ENCODE assay signal across 1 cellular context in the genomic region with DNA sequence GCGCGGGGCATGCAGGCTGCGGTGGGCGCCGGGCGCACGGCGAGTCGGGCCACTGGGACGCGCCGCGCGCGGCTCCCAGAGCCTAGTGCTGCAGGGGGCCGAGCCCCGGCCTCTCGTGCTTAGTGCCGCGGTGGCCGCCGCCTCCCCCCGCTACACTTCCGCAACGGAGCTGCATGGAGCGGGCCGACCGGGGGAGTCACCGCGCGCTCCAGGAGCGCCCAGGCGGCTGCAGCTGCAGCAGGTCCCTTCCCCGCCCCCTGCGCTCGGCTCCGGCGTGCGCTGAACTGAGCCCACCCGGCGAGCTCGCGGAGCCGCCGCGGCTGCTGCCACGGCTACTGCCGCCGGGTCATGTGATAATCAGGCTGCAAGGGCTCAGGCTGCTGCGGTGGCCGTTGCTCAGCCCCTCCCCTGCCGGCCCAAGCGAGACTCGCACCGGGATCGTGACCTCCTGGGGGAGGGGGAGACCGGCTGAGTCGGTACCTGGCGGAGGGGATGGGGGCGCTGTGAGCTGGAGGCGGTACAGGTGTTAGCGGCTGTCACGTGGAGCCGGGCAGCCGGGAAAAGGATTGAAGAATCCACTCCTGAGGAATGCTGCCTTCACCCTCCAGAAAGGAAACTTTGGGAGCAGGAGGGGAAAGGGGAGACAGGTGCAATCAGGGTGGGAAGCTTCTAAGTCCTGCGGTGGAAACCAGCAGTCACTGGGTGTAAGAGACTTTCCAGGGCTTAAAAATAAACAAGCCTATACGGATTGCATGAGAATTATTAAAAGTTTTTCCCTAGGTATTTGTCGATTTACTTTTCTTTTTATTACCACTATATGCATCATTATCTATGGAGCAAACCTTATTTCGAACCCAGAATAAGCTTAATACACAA.
TF ChIP-seq lines count a peak whose summit lies in the region.

A gene with protein sequence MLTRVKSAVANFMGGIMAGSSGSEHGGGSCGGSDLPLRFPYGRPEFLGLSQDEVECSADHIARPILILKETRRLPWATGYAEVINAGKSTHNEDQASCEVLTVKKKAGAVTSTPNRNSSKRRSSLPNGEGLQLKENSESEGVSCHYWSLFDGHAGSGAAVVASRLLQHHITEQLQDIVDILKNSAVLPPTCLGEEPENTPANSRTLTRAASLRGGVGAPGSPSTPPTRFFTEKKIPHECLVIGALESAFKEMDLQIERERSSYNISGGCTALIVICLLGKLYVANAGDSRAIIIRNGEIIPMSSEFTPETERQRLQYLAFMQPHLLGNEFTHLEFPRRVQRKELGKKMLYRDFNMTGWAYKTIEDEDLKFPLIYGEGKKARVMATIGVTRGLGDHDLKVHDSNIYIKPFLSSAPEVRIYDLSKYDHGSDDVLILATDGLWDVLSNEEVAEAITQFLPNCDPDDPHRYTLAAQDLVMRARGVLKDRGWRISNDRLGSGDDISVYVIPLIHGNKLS (minus strand): TSS at position 352 of the 876 bp plus-strand sequence. CDS start 414 bp downstream, outside the sequence.

TF ChIP-seq in HepG2, 621 proteins besides CTCF, POLR2A, EP300 and RAD21 (continued from another document):
- TF ChIP-seq, protein P1, sequence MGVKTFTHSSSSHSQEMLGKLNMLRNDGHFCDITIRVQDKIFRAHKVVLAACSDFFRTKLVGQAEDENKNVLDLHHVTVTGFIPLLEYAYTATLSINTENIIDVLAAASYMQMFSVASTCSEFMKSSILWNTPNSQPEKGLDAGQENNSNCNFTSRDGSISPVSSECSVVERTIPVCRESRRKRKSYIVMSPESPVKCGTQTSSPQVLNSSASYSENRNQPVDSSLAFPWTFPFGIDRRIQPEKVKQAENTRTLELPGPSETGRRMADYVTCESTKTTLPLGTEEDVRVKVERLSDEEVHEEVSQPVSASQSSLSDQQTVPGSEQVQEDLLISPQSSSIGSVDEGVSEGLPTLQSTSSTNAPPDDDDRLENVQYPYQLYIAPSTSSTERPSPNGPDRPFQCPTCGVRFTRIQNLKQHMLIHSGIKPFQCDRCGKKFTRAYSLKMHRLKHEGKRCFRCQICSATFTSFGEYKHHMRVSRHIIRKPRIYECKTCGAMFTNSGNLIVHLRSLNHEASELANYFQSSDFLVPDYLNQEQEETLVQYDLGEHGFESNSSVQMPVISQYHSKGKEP (CRISPR knock-in tag; IDR thresholded peaks at IDR 0.05), result 0 out of 2 replicates have a peak, but pooled peaks have one; percentile 60
- TF ChIP-seq ZNF652 (CRISPR knock-in tag; IDR thresholded peaks at IDR 0.05; ENCODE audit: borderline replicate concordance, low read depth) (0 out of 2 replicates have a peak, but pooled peaks have one; percentile 47), HOXD1 (CRISPR knock-in tag; IDR thresholded peaks at IDR 0.05) (peak; percentile 55; the same call in 1 of the 2 replicates), TSC22D2 (CRISPR knock-in tag; IDR thresholded peaks at IDR 0.05; ENCODE audit: borderline replicate concordance) (peak; percentile 80; the same call in 1 of the 2 replicates), HNF4G (IDR thresholded peaks at IDR 0.05; ENCODE audit: borderline replicate concordance, low read depth, low read length) (no peak), HNF4G (CRISPR knock-in tag; IDR thresholded peaks at IDR 0.05; ENCODE audit: borderline replicate concordance, low read depth) (peak; percentile 48; the same call in 1 of the 2 replicates), MEF2D (CRISPR knock-in tag; IDR thresholded peaks at IDR 0.05) (peak; percentile 67; the same call in 1 of the 2 replicates), ZNF570 (CRISPR knock-in tag; IDR thresholded peaks at IDR 0.05; ENCODE audit: borderline replicate concordance) (no peak), ZNF777 (CRISPR knock-in tag; IDR thresholded peaks at IDR 0.05) (no peak), ZNF550 (CRISPR knock-in tag; IDR thresholded peaks at IDR 0.05; ENCODE audit: borderline replicate concordance) (no peak), MAFK (conservative IDR thresholded peaks at IDR 0.05 in 1 of 2, IDR thresholded peaks at IDR 0.05 in 1 of 2; ENCODE audit: low read length in 2 of 2) (no peak), MTF1 (CRISPR knock-in tag; IDR thresholded peaks at IDR 0.05) (no peak), ZIK1 (CRISPR knock-in tag; IDR thresholded peaks at IDR 0.05; ENCODE audit: borderline replicate concordance, low read depth) (peak; percentile 69; the same call in 1 of the 2 replicates), REL (CRISPR knock-in tag; conservative IDR thresholded peaks at IDR 0.05) (peak; percentile 83), SNAPC2 (CRISPR knock-in tag; IDR thresholded peaks at IDR 0.05) (peak; percentile 79), HNRNPK (IDR thresholded peaks at IDR 0.05; ENCODE audit: low read depth, low read length, poor library complexity, severe bottlenecking) (peak; percentile 67), KLF9 (CRISPR knock-in tag; IDR thresholded peaks at IDR 0.05; ENCODE audit: low read depth) (peak; percentile 88; the same call in 1 of the 2 replicates), ZNF382 (CRISPR knock-in tag; IDR thresholded peaks at IDR 0.05; ENCODE audit: borderline replicate concordance) (no peak), ZNF496 (CRISPR knock-in tag; IDR thresholded peaks at IDR 0.05; ENCODE audit: insufficient replicate concordance) (no peak), ZNF547 (CRISPR knock-in tag; IDR thresholded peaks at IDR 0.05) (peak; percentile 68), ONECUT2 (CRISPR knock-in tag; IDR thresholded peaks at IDR 0.05) (no peak), NR2F1 (CRISPR knock-in tag; IDR thresholded peaks at IDR 0.05) (peak; percentile 96 to 98), FLYWCH1 (CRISPR knock-in tag; IDR thresholded peaks at IDR 0.05) (no peak), POGZ (CRISPR knock-in tag; IDR thresholded peaks at IDR 0.05) (peak; percentile 99), ZNF737 (CRISPR knock-in tag; IDR thresholded peaks at IDR 0.05; ENCODE audit: borderline replicate concordance) (no peak), MAF1 (CRISPR knock-in tag; IDR thresholded peaks at IDR 0.05; ENCODE audit: borderline replicate concordance) (no peak; the same call in 1 of the 2 replicates), ZNF160 (CRISPR knock-in tag; IDR thresholded peaks at IDR 0.05) (no peak), ARNTL (CRISPR knock-in tag; IDR thresholded peaks at IDR 0.05) (peak; percentile 98), MEIS2 (CRISPR knock-in tag; IDR thresholded peaks at IDR 0.05) (peak; percentile 80), ZBTB21 (CRISPR knock-in tag; IDR thresholded peaks at IDR 0.05) (no peak)
- TF ChIP-seq, protein P2, sequence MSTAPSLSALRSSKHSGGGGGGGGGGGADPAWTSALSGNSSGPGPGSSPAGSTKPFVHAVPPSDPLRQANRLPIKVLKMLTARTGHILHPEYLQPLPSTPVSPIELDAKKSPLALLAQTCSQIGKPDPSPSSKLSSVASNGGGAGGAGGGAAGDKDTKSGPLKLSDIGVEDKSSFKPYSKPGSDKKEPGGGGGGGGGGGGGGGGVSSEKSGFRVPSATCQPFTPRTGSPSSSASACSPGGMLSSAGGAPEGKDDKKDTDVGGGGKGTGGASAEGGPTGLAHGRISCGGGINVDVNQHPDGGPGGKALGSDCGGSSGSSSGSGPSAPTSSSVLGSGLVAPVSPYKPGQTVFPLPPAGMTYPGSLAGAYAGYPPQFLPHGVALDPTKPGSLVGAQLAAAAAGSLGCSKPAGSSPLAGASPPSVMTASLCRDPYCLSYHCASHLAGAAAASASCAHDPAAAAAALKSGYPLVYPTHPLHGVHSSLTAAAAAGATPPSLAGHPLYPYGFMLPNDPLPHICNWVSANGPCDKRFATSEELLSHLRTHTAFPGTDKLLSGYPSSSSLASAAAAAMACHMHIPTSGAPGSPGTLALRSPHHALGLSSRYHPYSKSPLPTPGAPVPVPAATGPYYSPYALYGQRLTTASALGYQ (CRISPR knock-in tag; IDR thresholded peaks at IDR 0.05), result no peak; the same call in 1 of the 2 replicates
- TF ChIP-seq, protein P3, sequence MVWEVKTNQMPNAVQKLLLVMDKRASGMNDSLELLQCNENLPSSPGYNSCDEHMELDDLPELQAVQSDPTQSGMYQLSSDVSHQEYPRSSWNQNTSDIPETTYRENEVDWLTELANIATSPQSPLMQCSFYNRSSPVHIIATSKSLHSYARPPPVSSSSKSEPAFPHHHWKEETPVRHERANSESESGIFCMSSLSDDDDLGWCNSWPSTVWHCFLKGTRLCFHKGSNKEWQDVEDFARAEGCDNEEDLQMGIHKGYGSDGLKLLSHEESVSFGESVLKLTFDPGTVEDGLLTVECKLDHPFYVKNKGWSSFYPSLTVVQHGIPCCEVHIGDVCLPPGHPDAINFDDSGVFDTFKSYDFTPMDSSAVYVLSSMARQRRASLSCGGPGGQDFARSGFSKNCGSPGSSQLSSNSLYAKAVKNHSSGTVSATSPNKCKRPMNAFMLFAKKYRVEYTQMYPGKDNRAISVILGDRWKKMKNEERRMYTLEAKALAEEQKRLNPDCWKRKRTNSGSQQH (CRISPR knock-in tag; IDR thresholded peaks at IDR 0.05; ENCODE audit: low read depth), result peak; percentile 83; the same call in 1 of the 2 replicates
- TF ChIP-seq, protein P4, sequence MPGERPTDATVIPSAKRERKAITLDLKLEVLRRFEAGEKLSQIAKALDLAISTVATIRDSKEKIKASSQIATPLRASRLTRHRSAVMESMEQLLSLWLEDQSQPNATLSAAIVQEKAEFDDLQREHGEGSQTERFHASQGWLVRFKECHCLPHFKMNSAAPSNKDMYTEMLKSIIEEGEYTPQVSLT (CRISPR knock-in tag; IDR thresholded peaks at IDR 0.05; ENCODE audit: borderline replicate concordance, low read depth), result peak; percentile 84; the same call in 1 of the 2 replicates
- TF ChIP-seq, protein P5, sequence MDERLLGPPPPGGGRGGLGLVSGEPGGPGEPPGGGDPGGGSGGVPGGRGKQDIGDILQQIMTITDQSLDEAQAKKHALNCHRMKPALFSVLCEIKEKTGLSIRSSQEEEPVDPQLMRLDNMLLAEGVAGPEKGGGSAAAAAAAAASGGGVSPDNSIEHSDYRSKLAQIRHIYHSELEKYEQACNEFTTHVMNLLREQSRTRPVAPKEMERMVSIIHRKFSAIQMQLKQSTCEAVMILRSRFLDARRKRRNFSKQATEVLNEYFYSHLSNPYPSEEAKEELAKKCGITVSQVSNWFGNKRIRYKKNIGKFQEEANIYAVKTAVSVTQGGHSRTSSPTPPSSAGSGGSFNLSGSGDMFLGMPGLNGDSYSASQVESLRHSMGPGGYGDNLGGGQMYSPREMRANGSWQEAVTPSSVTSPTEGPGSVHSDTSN (CRISPR knock-in tag; IDR thresholded peaks at IDR 0.05), result no peak
- TF ChIP-seq, protein P6, sequence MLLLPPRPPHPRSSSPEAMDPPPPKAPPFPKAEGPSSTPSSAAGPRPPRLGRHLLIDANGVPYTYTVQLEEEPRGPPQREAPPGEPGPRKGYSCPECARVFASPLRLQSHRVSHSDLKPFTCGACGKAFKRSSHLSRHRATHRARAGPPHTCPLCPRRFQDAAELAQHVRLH (CRISPR knock-in tag; IDR thresholded peaks at IDR 0.05; ENCODE audit: borderline replicate concordance, low read depth), result peak; percentile 73; the same call in 1 of the 2 replicates
- TF ChIP-seq, protein P7, sequence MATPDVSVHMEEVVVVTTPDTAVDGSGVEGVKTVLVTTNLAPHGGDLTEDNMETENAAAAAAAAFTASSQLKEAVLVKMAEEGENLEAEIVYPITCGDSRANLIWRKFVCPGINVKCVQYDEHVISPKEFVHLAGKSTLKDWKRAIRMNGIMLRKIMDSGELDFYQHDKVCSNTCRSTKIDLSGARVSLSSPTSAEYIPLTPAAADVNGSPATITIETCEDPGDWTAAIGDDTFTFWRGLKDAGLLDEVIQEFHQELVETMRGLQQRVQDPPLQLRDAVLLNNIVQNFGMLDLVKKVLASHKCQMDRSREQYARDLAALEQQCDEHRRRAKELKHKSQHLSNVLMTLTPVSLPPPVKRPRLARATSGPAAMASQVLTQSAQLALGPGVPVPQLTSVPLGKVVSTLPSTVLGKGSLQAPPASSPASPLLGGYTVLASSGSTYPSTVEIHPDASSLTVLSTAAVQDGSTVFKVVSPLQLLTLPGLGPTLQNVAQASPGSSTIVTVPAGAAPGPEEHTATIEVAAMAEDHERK (CRISPR knock-in tag; IDR thresholded peaks at IDR 0.05; ENCODE audit: low read depth), result no peak
- TF ChIP-seq, protein P8, sequence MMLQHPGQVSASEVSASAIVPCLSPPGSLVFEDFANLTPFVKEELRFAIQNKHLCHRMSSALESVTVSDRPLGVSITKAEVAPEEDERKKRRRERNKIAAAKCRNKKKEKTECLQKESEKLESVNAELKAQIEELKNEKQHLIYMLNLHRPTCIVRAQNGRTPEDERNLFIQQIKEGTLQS (CRISPR knock-in tag; IDR thresholded peaks at IDR 0.05), result no peak
